Comparison of ENCODE assay signal across 1 cellular context in the genomic region with DNA sequence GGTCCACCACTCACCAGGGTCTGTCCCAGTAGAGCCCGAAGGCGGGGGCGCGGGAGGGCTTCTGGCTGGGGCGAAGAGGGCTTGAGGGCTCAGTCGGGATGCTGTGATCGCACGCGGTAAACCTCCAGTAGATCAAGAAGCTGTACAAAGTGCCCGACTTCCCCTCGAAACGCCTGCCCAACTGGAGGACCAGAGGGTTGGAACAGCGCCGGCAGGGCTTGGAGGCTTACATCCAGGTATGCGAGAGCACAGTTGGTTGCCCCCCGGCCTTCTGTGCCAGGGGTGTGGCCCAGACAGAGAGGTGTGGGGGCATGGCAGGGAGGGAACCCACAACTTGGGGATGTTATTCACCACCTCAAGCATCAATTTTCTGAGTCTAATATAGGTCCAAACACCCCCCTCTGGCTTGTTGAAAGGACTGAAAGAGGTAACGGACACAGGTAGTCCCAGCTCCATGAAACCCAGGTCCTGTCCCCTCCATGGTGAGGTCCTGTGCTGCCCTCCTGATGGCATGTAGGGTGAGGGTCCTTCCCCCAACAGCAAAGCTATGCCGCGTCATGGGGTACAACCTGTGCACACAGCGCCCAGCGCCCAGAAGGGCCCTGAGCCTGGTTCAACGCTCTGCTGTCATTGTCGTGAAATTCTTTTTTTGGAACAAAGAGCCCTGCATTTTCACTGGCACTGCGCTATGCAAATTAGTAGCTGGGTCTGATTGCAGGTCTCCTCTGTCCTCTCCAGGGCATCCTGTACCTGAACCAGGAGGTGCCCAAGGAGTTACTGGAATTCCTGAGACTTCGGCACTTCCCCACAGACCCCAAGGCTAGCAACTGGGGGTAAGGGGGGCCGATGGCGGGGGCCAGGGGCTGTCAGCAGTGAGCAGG.
TF ChIP-seq lines count a peak whose summit lies in the region.

No MANE protein-coding gene starts in this region.

TF ChIP-seq in H1, 55 proteins besides CTCF, POLR2A, EP300 and RAD21:
- TF ChIP-seq TAF7 (optimal IDR thresholded peaks at IDR 0.05; ENCODE audit: borderline replicate concordance, low read depth, low read length) (peak; percentile 77), SUZ12 (IDR thresholded peaks at IDR 0.05; ENCODE audit: low read length) (peak; percentile 8; the same call in 1 of the 2 replicates), KDM5A (IDR thresholded peaks at IDR 0.05; ENCODE audit: low read length) (no peak), HDAC2 (IDR thresholded peaks at IDR 0.05; ENCODE audit: borderline replicate concordance in 1 of 2, low read depth in 2 of 2, low read length in 2 of 2) (no peak)
